8 cellular contexts compared by ENCODE assay signal in genomic region chr18:3261393-3262233, GRCh38. TPM values are rescaled to one million over a fixed set of nuclear protein-coding genes. Genes with fewer than 3 reads are reported as not detected.
DNase-seq lines count a peak whose midpoint lies in the region; ATAC-seq and TF ChIP-seq lines count a peak whose summit lies in the region.

MYL12B (plus strand) TSS chr18:3262133; CDS start chr18:3272899, 10,766 bp downstream.

- under 1% methylated on average over 83 of the region's 83 CpGs for WGBS in liver

- no peaks in the 10 kb centered on the region for H3K27me3 Mint-ChIP-seq in activated CD4-positive, alpha-beta T cell treated with anti-CD3 and anti-CD28 coated beads, Interleukin-2, amount 10 ng/mL, durations not matched to agents 7 days and 5 days
- H3K27me3 Mint-ChIP-seq in dendritic cell treated with granulocyte-macrophage colony-stimulating factor and Interleukin-4, amounts not matched to agents 40 ng/mL and 50 ng/mL, for 4 days = no peaks in the 10 kb centered on the region

- peak within 1 kb of the TSS; percentile 81 to 98 (median 86) for H3K4me3 ChIP-seq in liver (ENCODE audit: low read depth in 1 of 3, low read length in 3 of 3)

- peak in 1 of 2 donors; percentile 17 for TF ChIP-seq RAD21 in liver (IDR thresholded peaks at IDR 0.05)

- peaks cover 55% of the 10 kb centered on the region for H3K36me3 Mint-ChIP-seq in activated CD4-positive, alpha-beta T cell treated with anti-CD3 and anti-CD28 coated beads, Interleukin-2, amount 10 ng/mL, durations not matched to agents 7 days and 5 days (ENCODE audit: low read depth)
- H3K36me3 Mint-ChIP-seq in dendritic cell treated with granulocyte-macrophage colony-stimulating factor and Interleukin-4, amounts not matched to agents 40 ng/mL and 50 ng/mL, for 4 days (ENCODE audit: low read depth) = peaks cover 44% of the 10 kb centered on the region

- no peak for TF ChIP-seq CTCF in liver (IDR thresholded peaks at IDR 0.05; ENCODE audit: low read depth, low read length, missing input control)

- peaks cover 0 to 9% (median 6%) of the 10 kb centered on the region in 4 donors for H3K36me3 ChIP-seq in liver (ENCODE audit: control insufficient read depth in 4 of 4, insufficient read depth in 3 of 4, low read depth in 1 of 4, low read length in 3 of 4)

- intact Hi-C loops in dendritic cell treated with granulocyte-macrophage colony-stimulating factor and Interleukin-4, amounts not matched to agents 40 ng/mL and 50 ng/mL, for 4 days (cut with micrococcal nuclease) = no loop called here

- H3K4me1 Mint-ChIP-seq in activated CD4-positive, alpha-beta T cell treated with anti-CD3 and anti-CD28 coated beads, Interleukin-2, amount 10 ng/mL, durations not matched to agents 7 days and 5 days = peaks cover 76% of the 10 kb centered on the region
- peaks cover 66% of the 10 kb centered on the region for H3K4me1 Mint-ChIP-seq in dendritic cell treated with granulocyte-macrophage colony-stimulating factor and Interleukin-4, amounts not matched to agents 40 ng/mL and 50 ng/mL, for 4 days (ENCODE audit: low read depth)

- H3K4me1 ChIP-seq in liver (ENCODE audit: control insufficient read depth in 4 of 4, insufficient read depth in 4 of 4, low read length in 3 of 4) = peaks cover 12 to 49% (median 33%) of the 10 kb centered on the region in 4 donors

- ATAC-seq in GM18861 (IDR thresholded peaks at IDR 0.05; ENCODE audit: unreplicated experiment) (peak; percentile 65), HG03095 (IDR thresholded peaks at IDR 0.05; ENCODE audit: unreplicated experiment) (peak; percentile 76)

- peak within 1 kb of the TSS; percentile 99 for H3K27ac Mint-ChIP-seq in activated CD4-positive, alpha-beta T cell treated with anti-CD3 and anti-CD28 coated beads, Interleukin-2, amount 10 ng/mL, durations not matched to agents 7 days and 5 days
- peak within 1 kb of the TSS; percentile 99 for H3K27ac Mint-ChIP-seq in dendritic cell treated with granulocyte-macrophage colony-stimulating factor and Interleukin-4, amounts not matched to agents 40 ng/mL and 50 ng/mL, for 4 days

- peak within 1 kb of the TSS; percentile 86 for H3K4me3 Mint-ChIP-seq in activated CD4-positive, alpha-beta T cell treated with anti-CD3 and anti-CD28 coated beads, Interleukin-2, amount 10 ng/mL, durations not matched to agents 7 days and 5 days
- H3K4me3 Mint-ChIP-seq in dendritic cell treated with granulocyte-macrophage colony-stimulating factor and Interleukin-4, amounts not matched to agents 40 ng/mL and 50 ng/mL, for 4 days = peak within 1 kb of the TSS; percentile 89

- peak within 1 kb of the TSS; percentile 74 to 98 for H3K9ac ChIP-seq in liver (ENCODE audit: low read depth in 1 of 2, low read length in 2 of 2)

- peak within 1 kb of the TSS; percentile 94 to 95 for H3K27ac ChIP-seq in liver (ENCODE audit: low read depth in 1 of 2, low read length in 2 of 2)

- CTCF ChIA-PET in activated CD4-positive, alpha-beta T cell treated with anti-CD3 and anti-CD28 coated beads, Interleukin-2, amount 10 ng/mL, durations not matched to agents 7 days and 5 days (lab: Charles Lee) = interaction anchor here (0.6 to 1.8 kb wide), 6 partner anchors 9 to 35 kb away, joined by 3 to 11 read pairs (median 4); no protein-coding TSS in a partner anchor

- no peaks in the 10 kb centered on the region for H3K9me3 Mint-ChIP-seq in activated CD4-positive, alpha-beta T cell treated with anti-CD3 and anti-CD28 coated beads, Interleukin-2, amount 10 ng/mL, durations not matched to agents 7 days and 5 days
- no peaks in the 10 kb centered on the region for H3K9me3 Mint-ChIP-seq in dendritic cell treated with granulocyte-macrophage colony-stimulating factor and Interleukin-4, amounts not matched to agents 40 ng/mL and 50 ng/mL, for 4 days

- no peaks in the 10 kb centered on the region for H3K9me3 ChIP-seq in liver (ENCODE audit: control insufficient read depth in 4 of 4, low read length in 3 of 4)

- H3K27me3 ChIP-seq in liver (ENCODE audit: control insufficient read depth in 4 of 4, insufficient read depth in 4 of 4, low read length in 3 of 4) = no peaks in the 10 kb centered on the region

- peak; percentile 78 for DNase-seq in AG08395 (ENCODE audit: low spot score)
- peak; percentile 37 to 74 for DNase-seq in NCI-H446 (lab: John Stamatoyannopoulos, UW)
- peak; percentile 82 for DNase-seq in activated CD4-positive, alpha-beta T cell treated with anti-CD3 and anti-CD28 coated beads, Interleukin-2, amount 10 ng/mL, durations not matched to agents 7 days and 5 days
- peak; percentile 78 for DNase-seq in stimulated activated CD4-positive, alpha-beta T cell treated with anti-CD3 and anti-CD28 coated beads, Interleukin-4, amount 100 ng/mL, for 24 hours

- POLR2A ChIA-PET in activated CD4-positive, alpha-beta T cell treated with anti-CD3 and anti-CD28 coated beads, Interleukin-2, amount 10 ng/mL, durations not matched to agents 7 days and 5 days (lab: Charles Lee) = interaction anchor here (1.1 to 1.5 kb wide), 3 partner anchors 11 to 332 kb away, joined by 3 to 11 read pairs (median 3); partner anchors contain the start of gene MYL12A

TF ChIP-seq in liver, 16 proteins besides CTCF, POLR2A, EP300 and RAD21:
- TF ChIP-seq JUND (IDR thresholded peaks at IDR 0.05) (peak in 1 of 2 donors; percentile 4), FOXA1 (IDR thresholded peaks at IDR 0.05) (no peak), MAX (IDR thresholded peaks at IDR 0.05) (peak; percentile 37), HNF4G (IDR thresholded peaks at IDR 0.05) (peak; percentile 48), HNF4A (conservative IDR thresholded peaks at IDR 0.05) (peak; percentile 68 to 71), REST (IDR thresholded peaks at IDR 0.05) (peak; percentile 42), GABPA (IDR thresholded peaks at IDR 0.05 in 1 of 2, conservative IDR thresholded peaks at IDR 0.05 in 1 of 2) (peak; percentile 56 to 87), TAF1 (conservative IDR thresholded peaks at IDR 0.05) (peak; percentile 48), ZBTB33 (IDR thresholded peaks at IDR 0.05) (no peak), ATF3 (IDR thresholded peaks at IDR 0.05) (no peak), RXRA (IDR thresholded peaks at IDR 0.05) (peak in 1 of 2 donors; percentile 12), NR2F2 (IDR thresholded peaks at IDR 0.05) (peak; percentile 64), FOXA2 (IDR thresholded peaks at IDR 0.05) (no peak), EGR1 (IDR thresholded peaks at IDR 0.05; ENCODE audit: low read depth in 2 of 2) (peak; percentile 29 to 72), SP1 (IDR thresholded peaks at IDR 0.05) (peak; percentile 53), YY1 (IDR thresholded peaks at IDR 0.05) (peak; percentile 61)

RNA-seq across cellular contexts. Expression of gene MYL12B, which starts in this region (rescaled TPM):
- total RNA-seq in activated CD4-positive, alpha-beta T cell treated with anti-CD3 and anti-CD28 coated beads, Interleukin-2, amount 10 ng/mL, durations not matched to agents 7 days and 5 days = 100 to 1,000 TPM; 351 to 395 TPM
- 100 to 1,000 TPM; 106 to 111 TPM for total RNA-seq in liver
- polyA plus RNA-seq in liver = 100 to 1,000 TPM; 200 to 303 TPM

Comparison
In these comparisons a context has a peak if more than half of its experiments do, and no peak if none do; other contexts are left out.
1. Peak in every context shown above with its lines: DNase-seq, ATAC-seq, H3K4me3 ChIP-seq and H3K27ac ChIP-seq.